Comparison of ENCODE assay signal across 1 cellular context in the genomic region with DNA sequence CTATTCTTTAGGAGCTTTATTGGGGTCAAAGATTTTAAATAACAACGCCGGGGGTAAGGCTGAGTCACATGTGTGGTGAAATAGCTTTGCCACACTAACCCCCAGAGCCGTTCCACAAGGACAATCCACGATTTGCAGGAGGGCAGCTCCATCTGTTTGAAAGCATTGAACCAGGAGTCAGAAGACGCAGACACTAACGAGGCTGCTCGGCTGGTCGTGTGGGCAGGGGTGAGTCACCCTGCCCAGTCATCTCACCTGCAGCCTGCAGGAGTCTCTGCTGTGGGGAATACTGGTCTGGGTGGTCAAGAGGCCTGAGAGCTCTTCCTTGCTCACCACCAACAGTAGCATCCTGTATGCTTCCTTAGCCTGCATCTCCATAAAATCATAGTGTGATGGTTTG.
TF ChIP-seq lines count a peak whose summit lies in the region.

No MANE protein-coding gene starts in this region.

TF ChIP-seq in GM12878, 131 proteins besides CTCF, POLR2A, EP300 and RAD21 (continued from another document):
- TF ChIP-seq, protein P1, sequence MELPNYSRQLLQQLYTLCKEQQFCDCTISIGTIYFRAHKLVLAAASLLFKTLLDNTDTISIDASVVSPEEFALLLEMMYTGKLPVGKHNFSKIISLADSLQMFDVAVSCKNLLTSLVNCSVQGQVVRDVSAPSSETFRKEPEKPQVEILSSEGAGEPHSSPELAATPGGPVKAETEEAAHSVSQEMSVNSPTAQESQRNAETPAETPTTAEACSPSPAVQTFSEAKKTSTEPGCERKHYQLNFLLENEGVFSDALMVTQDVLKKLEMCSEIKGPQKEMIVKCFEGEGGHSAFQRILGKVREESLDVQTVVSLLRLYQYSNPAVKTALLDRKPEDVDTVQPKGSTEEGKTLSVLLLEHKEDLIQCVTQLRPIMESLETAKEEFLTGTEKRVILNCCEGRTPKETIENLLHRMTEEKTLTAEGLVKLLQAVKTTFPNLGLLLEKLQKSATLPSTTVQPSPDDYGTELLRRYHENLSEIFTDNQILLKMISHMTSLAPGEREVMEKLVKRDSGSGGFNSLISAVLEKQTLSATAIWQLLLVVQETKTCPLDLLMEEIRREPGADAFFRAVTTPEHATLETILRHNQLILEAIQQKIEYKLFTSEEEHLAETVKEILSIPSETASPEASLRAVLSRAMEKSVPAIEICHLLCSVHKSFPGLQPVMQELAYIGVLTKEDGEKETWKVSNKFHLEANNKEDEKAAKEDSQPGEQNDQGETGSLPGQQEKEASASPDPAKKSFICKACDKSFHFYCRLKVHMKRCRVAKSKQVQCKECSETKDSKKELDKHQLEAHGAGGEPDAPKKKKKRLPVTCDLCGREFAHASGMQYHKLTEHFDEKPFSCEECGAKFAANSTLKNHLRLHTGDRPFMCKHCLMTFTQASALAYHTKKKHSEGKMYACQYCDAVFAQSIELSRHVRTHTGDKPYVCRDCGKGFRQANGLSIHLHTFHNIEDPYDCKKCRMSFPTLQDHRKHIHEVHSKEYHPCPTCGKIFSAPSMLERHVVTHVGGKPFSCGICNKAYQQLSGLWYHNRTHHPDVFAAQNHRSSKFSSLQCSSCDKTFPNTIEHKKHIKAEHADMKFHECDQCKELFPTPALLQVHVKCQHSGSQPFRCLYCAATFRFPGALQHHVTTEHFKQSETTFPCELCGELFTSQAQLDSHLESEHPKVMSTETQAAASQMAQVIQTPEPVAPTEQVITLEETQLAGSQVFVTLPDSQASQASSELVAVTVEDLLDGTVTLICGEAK (IDR thresholded peaks at IDR 0.05; ENCODE audit: borderline replicate concordance) = no peak
- no peak for TF ChIP-seq MYB (IDR thresholded peaks at IDR 0.05; ENCODE audit: borderline replicate concordance, low read depth, low read length)
- TF ChIP-seq ZNF207 (IDR thresholded peaks at IDR 0.05; ENCODE audit: borderline replicate concordance) = no peak
- TF ChIP-seq RUNX3 (IDR thresholded peaks at IDR 0.05; ENCODE audit: low read length) = no peak
TF ChIP-seq in GM12878: peak in this region for 0.
